Comparison of ENCODE assay signal across 15 cellular contexts in genomic region chr1:92367496-92367895, GRCh38.
DNase-seq lines count a peak whose midpoint lies in the region; ATAC-seq and TF ChIP-seq lines count a peak whose summit lies in the region.
"Had no signal": no experiment of that assay in that cellular context is flagged by ENCODE, and none has a peak within 500 bp of the region (broad histone marks: within the 10 kb centered on the region; RNA-seq: fewer than 3 reads in every experiment).

No MANE protein-coding gene starts in this region.

- peaks cover 14% of the 10 kb centered on the region; the same call in 1 of the 2 replicates for H3K36me3 ChIP-seq in DND-41 (ENCODE audit: insufficient read depth, low read length)

- no peak overlapping the region for H2AFZ ChIP-seq in DND-41 (ENCODE audit: low read depth, low read length)

- H3K4me1 Mint-ChIP-seq in activated naive CD8-positive, alpha-beta T cell treated with anti-CD3 and anti-CD28 coated beads, Interleukin-2, amount 50 U/mL, for 24 hours, result peaks cover 49% of the 10 kb centered on the region
- H3K4me1 Mint-ChIP-seq: nephron had no signal

- peak overlapping the region; percentile 58 for H3K27ac Mint-ChIP-seq in activated naive CD8-positive, alpha-beta T cell treated with anti-CD3 and anti-CD28 coated beads, Interleukin-2, amount 50 U/mL, for 24 hours
- H3K27ac Mint-ChIP-seq: nephron; stimulated activated naive B cell treated with anti-CD40 and anti-IgM and Interleukin-4, amounts not matched to agents 10 μg/mL and 1 μg/mL and 100 μg/mL, for 72 hours had no signal

- no peaks in the 10 kb centered on the region for H3K9me3 Mint-ChIP-seq in activated naive CD8-positive, alpha-beta T cell treated with anti-CD3 and anti-CD28 coated beads, Interleukin-2, amount 50 U/mL, for 24 hours
- H3K9me3 Mint-ChIP-seq: nephron had no signal

- in situ Hi-C loops in G401 (cut with HindIII; ENCODE audit: low sequenced_read_pairs), result no loop called here

- no peaks in the 10 kb centered on the region for H4K20me1 ChIP-seq in DND-41 (ENCODE audit: insufficient read depth, low read length)

- H3K27ac ChIP-seq in DND-41 (ENCODE audit: low read length), result peak overlapping the region; percentile 41
- H3K27ac ChIP-seq: ascending aorta, vagina had no signal

- intact Hi-C loops in Right ventricle myocardium inferior (cut with DNase I), result no loop called here

- peaks cover 12% of the 10 kb centered on the region for H3K4me1 ChIP-seq in DND-41 (ENCODE audit: insufficient read depth, low read length)
- H3K4me1 ChIP-seq: ascending aorta, vagina had no signal

- no peaks in the 10 kb centered on the region for H3K27me3 Mint-ChIP-seq in activated naive CD8-positive, alpha-beta T cell treated with anti-CD3 and anti-CD28 coated beads, Interleukin-2, amount 50 U/mL, for 24 hours
- H3K27me3 Mint-ChIP-seq: stimulated activated naive B cell treated with anti-CD40 and anti-IgM and Interleukin-4, amounts not matched to agents 10 μg/mL and 1 μg/mL and 100 μg/mL, for 72 hours had no signal

- DNase-seq in DND-41 (no peak), G401 (ENCODE audit: low spot score) (no peak), GM03348 (ENCODE audit: low spot score) (no peak), Right ventricle myocardium inferior (ENCODE audit: missing footprints) (no peak), omental fat pad (ENCODE audit: low spot score) (no peak)
- DNase-seq in activated naive CD8-positive, alpha-beta T cell treated with anti-CD3 and anti-CD28 coated beads, Interleukin-2, amount 50 U/mL, for 24 hours, result no peak
- DNase-seq: activated T-cell treated with anti-CD3 and anti-CD28 coated beads, Interleukin-2, amount 50 U/mL, for 1 hour; right cardiac atrium; stimulated activated CD4-positive, alpha-beta T cell treated with anti-CD3 and anti-CD28 coated beads, Interleukin-4, amount 100 ng/mL, for 4 hours; stimulated activated naive B cell treated with anti-CD40 and anti-IgM and Interleukin-4, amounts not matched to agents 10 μg/mL and 1 μg/mL and 100 μg/mL, for 72 hours had no signal

- no peak overlapping the region for H3K4me3 ChIP-seq in DND-41 (ENCODE audit: low read depth in 1 of 2, low read length in 2 of 2)
- H3K4me3 ChIP-seq: ascending aorta, vagina had no signal

- no peaks in the 10 kb centered on the region for H3K27me3 ChIP-seq in DND-41 (ENCODE audit: insufficient read depth, low read length, poor library complexity)
- H3K27me3 ChIP-seq: ascending aorta, vagina had no signal

- no peak overlapping the region for H3K9ac ChIP-seq in DND-41 (ENCODE audit: low read depth, low read length)

- no peaks in the 10 kb centered on the region for H3K9me3 ChIP-seq in DND-41 (ENCODE audit: insufficient read depth, low read length, severe bottlenecking)
- H3K9me3 ChIP-seq: ascending aorta, vagina had no signal

- ATAC-seq in DND-41 (ENCODE audit: insufficient read depth, low read depth) (peak; percentile 78), GM19351 (IDR thresholded peaks at IDR 0.05; ENCODE audit: unreplicated experiment) (peak; percentile 47), HG03378 (IDR thresholded peaks at IDR 0.05; ENCODE audit: unreplicated experiment) (peak; percentile 71), Right ventricle myocardium inferior (no peak), omental fat pad (ENCODE audit: low FRiP score) (no peak)
- ATAC-seq in activated naive CD8-positive, alpha-beta T cell treated with anti-CD3 and anti-CD28 coated beads, Interleukin-2, amount 50 U/mL, for 24 hours, result peak; percentile 66
- ATAC-seq: right cardiac atrium had no signal

- no peaks in the 10 kb centered on the region for H3K79me2 ChIP-seq in DND-41 (ENCODE audit: insufficient read depth, low read length)

- H3K4me2 ChIP-seq in DND-41 (ENCODE audit: insufficient read depth, low read length), result no peak overlapping the region

- H3K4me3 Mint-ChIP-seq in activated naive CD8-positive, alpha-beta T cell treated with anti-CD3 and anti-CD28 coated beads, Interleukin-2, amount 50 U/mL, for 24 hours, result no peak overlapping the region
- H3K4me3 Mint-ChIP-seq: nephron; stimulated activated naive B cell treated with anti-CD40 and anti-IgM and Interleukin-4, amounts not matched to agents 10 μg/mL and 1 μg/mL and 100 μg/mL, for 72 hours had no signal

- TF ChIP-seq CTCF in DND-41 (IDR thresholded peaks at IDR 0.05; ENCODE audit: borderline replicate concordance, extremely low read depth, low read length, poor library complexity, severe bottlenecking) (no peak), omental fat pad (IDR thresholded peaks at IDR 0.05) (no peak)

- H3K36me3 Mint-ChIP-seq in activated naive CD8-positive, alpha-beta T cell treated with anti-CD3 and anti-CD28 coated beads, Interleukin-2, amount 50 U/mL, for 24 hours (ENCODE audit: low read depth), result peaks cover 41% of the 10 kb centered on the region

Comparison
In these comparisons a context has a peak if more than half of its experiments do, and no peak if none do; other contexts are left out.
1. ATAC-seq: peak in DND-41 (single experiment), GM19351 (single experiment), HG03378 (single experiment) and activated naive CD8-positive, alpha-beta T cell treated with anti-CD3 and anti-CD28 coated beads, Interleukin-2, amount 50 U/mL, for 24 hours (single experiment); none in Right ventricle myocardium inferior (single experiment) and omental fat pad (single experiment).